ENCODE assay signal across 22 cellular contexts in the genomic region with DNA sequence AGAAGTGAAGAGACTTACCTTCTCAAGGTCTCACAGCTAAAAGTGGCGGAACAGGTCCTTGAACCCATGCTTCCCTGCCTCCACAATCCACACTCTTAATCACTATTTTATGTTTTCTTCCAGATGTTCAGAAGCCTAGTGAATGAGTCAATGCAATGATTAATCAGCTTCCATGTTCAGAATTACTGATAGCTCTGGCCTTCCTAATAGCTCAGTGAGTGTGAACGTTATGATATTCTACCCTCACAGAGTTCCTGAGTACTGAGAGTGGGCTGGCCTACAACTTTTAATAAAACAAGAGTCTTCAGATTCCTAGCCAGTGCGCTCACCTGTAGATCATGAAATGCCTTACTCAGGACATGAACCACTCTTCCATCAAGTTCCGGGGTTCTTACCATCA.
"Had no signal": no experiment of that assay in that cellular context is flagged by ENCODE, and none has a peak within 500 bp of the region (broad histone marks: within the 10 kb centered on the region; RNA-seq: fewer than 3 reads in every experiment).

No MANE protein-coding gene starts in this region.

- ATAC-seq: activated T-helper 17 cell treated with anti-CD3 and anti-CD28 coated beads, Interleukin-2, amount 50 U/mL, for 72 hours; gastrocnemius medialis; right lobe of liver; stimulated activated memory B cell treated with anti-CD40 and anti-IgM and Interleukin-4, amounts not matched to agents 10 μg/mL and 1 μg/mL and 100 μg/mL, for 72 hours; T-helper 17 cell had no signal

- H3K4me1 Mint-ChIP-seq: activated B cell treated with CpG ODN at 0.5 μM for 24 hours; activated CD4-positive, alpha-beta T cell treated with anti-CD3 and anti-CD28 coated beads, Interleukin-2, amount 10 ng/mL, durations not matched to agents 7 days and 5 days; activated T-helper 17 cell treated with anti-CD3 and anti-CD28 coated beads, Interleukin-2, amount 50 U/mL, for 72 hours; naive B cell; stimulated activated memory B cell treated with anti-CD40 and anti-IgM and Interleukin-4, amounts not matched to agents 10 μg/mL and 1 μg/mL and 100 μg/mL, for 72 hours; T-helper 17 cell had no signal

- H3K9me3 ChIP-seq: adrenal gland, esophagus squamous epithelium, gastrocnemius medialis, right lobe of liver, transverse colon had no signal

- H3K9me3 Mint-ChIP-seq: endodermal cell had no signal

- H3K27me3 Mint-ChIP-seq: activated B cell treated with CpG ODN at 0.5 μM for 24 hours; activated CD4-positive, alpha-beta T cell treated with anti-CD3 and anti-CD28 coated beads, Interleukin-2, amount 10 ng/mL, durations not matched to agents 7 days and 5 days; activated T-helper 17 cell treated with anti-CD3 and anti-CD28 coated beads, Interleukin-2, amount 50 U/mL, for 72 hours; naive B cell; stimulated activated memory B cell treated with anti-CD40 and anti-IgM and Interleukin-4, amounts not matched to agents 10 μg/mL and 1 μg/mL and 100 μg/mL, for 72 hours; T-helper 17 cell had no signal

- H3K36me3 Mint-ChIP-seq: brain; naive B cell; stimulated activated memory B cell treated with anti-CD40 and anti-IgM and Interleukin-4, amounts not matched to agents 10 μg/mL and 1 μg/mL and 100 μg/mL, for 72 hours had no signal

- H3K27ac Mint-ChIP-seq: activated B cell treated with CpG ODN at 0.5 μM for 24 hours; activated CD4-positive, alpha-beta T cell treated with anti-CD3 and anti-CD28 coated beads, Interleukin-2, amount 10 ng/mL, durations not matched to agents 7 days and 5 days; activated naive CD4-positive, alpha-beta T cell treated with anti-CD3 and anti-CD28 coated beads for 36 hours; activated T-helper 17 cell treated with anti-CD3 and anti-CD28 coated beads, Interleukin-2, amount 50 U/mL, for 72 hours; brain; naive B cell; stimulated activated memory B cell treated with anti-CD40 and anti-IgM and Interleukin-4, amounts not matched to agents 10 μg/mL and 1 μg/mL and 100 μg/mL, for 72 hours; T-helper 17 cell had no signal

- H3K36me3 ChIP-seq: adrenal gland, esophagus squamous epithelium, gastrocnemius medialis, right lobe of liver, spleen, transverse colon had no signal

- DNase-seq: activated B cell treated with CpG ODN at 0.5 μM for 24 hours; activated CD4-positive, alpha-beta T cell treated with anti-CD3 and anti-CD28 coated beads, Interleukin-2, amount 10 ng/mL, durations not matched to agents 7 days and 5 days; activated naive CD4-positive, alpha-beta T cell treated with anti-CD3 and anti-CD28 coated beads for 36 hours; activated T-cell treated with anti-CD3 and anti-CD28 coated beads for 4 hours; adrenal gland; cerebellar nuclear complex; dermis blood vessel endothelial cell; endodermal cell; esophagus squamous epithelium; gastrocnemius medialis; kidney; midbrain; naive B cell; posterior cingulate gyrus; right lobe of liver; spleen; stimulated activated CD4-positive, alpha-beta T cell treated with anti-CD3 and anti-CD28 coated beads, Interleukin-1b, Interleukin-23, amount 100 ng/mL, for 48 hours; T-helper 17 cell; transverse colon had no signal

- H3K4me3 Mint-ChIP-seq: activated B cell treated with CpG ODN at 0.5 μM for 24 hours; activated CD4-positive, alpha-beta T cell treated with anti-CD3 and anti-CD28 coated beads, Interleukin-2, amount 10 ng/mL, durations not matched to agents 7 days and 5 days; activated naive CD4-positive, alpha-beta T cell treated with anti-CD3 and anti-CD28 coated beads for 36 hours; activated T-helper 17 cell treated with anti-CD3 and anti-CD28 coated beads, Interleukin-2, amount 50 U/mL, for 72 hours; brain; endodermal cell; naive B cell; stimulated activated memory B cell treated with anti-CD40 and anti-IgM and Interleukin-4, amounts not matched to agents 10 μg/mL and 1 μg/mL and 100 μg/mL, for 72 hours; T-helper 17 cell had no signal

- H3K27me3 ChIP-seq: adrenal gland, esophagus squamous epithelium, gastrocnemius medialis, right lobe of liver, spleen, transverse colon had no signal

- H3K4me1 ChIP-seq: adrenal gland, gastrocnemius medialis, right lobe of liver had no signal

- H3K4me3 ChIP-seq: adrenal gland, esophagus squamous epithelium, gastrocnemius medialis, right lobe of liver, spleen, transverse colon had no signal

- H3K27ac ChIP-seq: adrenal gland, esophagus squamous epithelium, gastrocnemius medialis, right lobe of liver, spleen, transverse colon had no signal
